Comparison of ENCODE assay signal across 8 cellular contexts in the genomic region with DNA sequence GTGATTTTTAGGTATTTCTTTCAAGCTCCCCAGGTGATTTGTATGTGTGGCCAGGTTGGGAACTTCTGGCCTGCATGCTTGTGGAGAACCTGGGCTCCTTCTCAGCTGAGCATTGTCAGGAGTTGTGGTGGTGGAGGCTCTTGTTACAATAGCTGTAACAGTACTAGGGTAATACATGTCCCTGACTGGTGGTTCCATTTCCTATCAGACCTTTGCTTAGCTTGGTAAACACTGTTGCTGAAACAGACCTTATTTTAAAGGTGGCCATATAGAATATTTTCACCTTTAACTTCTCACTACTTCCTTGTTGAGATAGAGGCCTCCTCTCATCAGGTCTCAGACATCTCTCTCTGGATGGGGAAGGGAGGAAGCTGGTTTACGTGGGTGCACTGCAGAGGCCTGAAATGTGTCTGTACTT.
DNase-seq lines count a peak whose midpoint lies in the region; ATAC-seq and FAIRE-seq lines count a peak whose summit lies in the region.
"Had no signal": no experiment of that assay in that cellular context is flagged by ENCODE, and none has a peak within 500 bp of the region (broad histone marks: within the 10 kb centered on the region; RNA-seq: fewer than 3 reads in every experiment).

No MANE protein-coding gene starts in this region.

- peak; percentile 41 for ATAC-seq in GM19043 (IDR thresholded peaks at IDR 0.05; ENCODE audit: low read depth, unreplicated experiment)
- ATAC-seq in HG02870 (IDR thresholded peaks at IDR 0.05; ENCODE audit: unreplicated experiment): peak; percentile 56
- peak in 3 of 4 experiments; percentile 33 to 53 (median 40) for ATAC-seq in T-cell (replicated peaks in 1 of 4)
- no peak for ATAC-seq in activated CD4-positive, CD25-positive, alpha-beta regulatory T cell treated with anti-CD3 and anti-CD28 coated beads, Interleukin-2, amount 50 U/mL, for 24 hours

- no peaks in the 10 kb centered on the region for H3K27me3 ChIP-seq in rectal smooth muscle tissue (ENCODE audit: control insufficient read depth, insufficient read depth, low read length)

- peaks cover 20 to 26% (median 21%) of the 10 kb centered on the region in 3 donors for H3K4me1 Mint-ChIP-seq in T-cell

- peaks cover 0 to 3% (median 0%) of the 10 kb centered on the region in 3 donors for H3K9me3 Mint-ChIP-seq in T-cell

- H3K4me3 Mint-ChIP-seq in T-cell: peak overlapping the region; percentile 32 to 64 (median 46)

- POLR2A ChIA-PET in T-cell (lab: Charles Lee): no interaction called here

- peaks cover 10% of the 10 kb centered on the region for H3K4me1 ChIP-seq in rectal smooth muscle tissue (ENCODE audit: control insufficient read depth, insufficient read depth, low read length)

- no peaks in the 10 kb centered on the region for H3K27me3 Mint-ChIP-seq in T-cell

- CTCF ChIA-PET in T-cell (lab: Charles Lee): interaction anchor here in 1 of 2 donors (0.5 kb wide), 1 partner anchor 1338 kb away, joined by 3 read pairs; the partner anchor contains the start of gene ATP5F1A

- DNase-seq in T-cell (no peak), urothelium cell line (ENCODE audit: low spot score) (no peak)
- DNase-seq in activated effector memory CD4-positive, alpha-beta T cell treated with Interleukin-2 at 50 U/mL for 16 hours: no peak
- DNase-seq: foreskin fibroblast had no signal

- FAIRE-seq in urothelium cell line (lab: Jason Lieb, UNC): no peak

- H3K27ac Mint-ChIP-seq in T-cell: peak overlapping the region; percentile 89 to 90

- no peak overlapping the region for H3K9ac ChIP-seq in rectal smooth muscle tissue (ENCODE audit: low read length)

- H3K27ac ChIP-seq in rectal smooth muscle tissue (ENCODE audit: low read depth, low read length): peak overlapping the region; percentile 48

- H3K36me3 Mint-ChIP-seq in T-cell: no peaks in the 10 kb centered on the region

- H3K4me3 ChIP-seq in rectal smooth muscle tissue (ENCODE audit: low read length): no peak overlapping the region

- no peaks in the 10 kb centered on the region for H3K36me3 ChIP-seq in rectal smooth muscle tissue (ENCODE audit: control insufficient read depth, insufficient read depth, low read length)

Comparison
In these comparisons a context has a peak if more than half of its experiments do, and no peak if none do; other contexts are left out.
1. ATAC-seq: peak in GM19043 (single experiment), HG02870 (single experiment) and T-cell (3 of 4); none in activated CD4-positive, CD25-positive, alpha-beta regulatory T cell treated with anti-CD3 and anti-CD28 coated beads, Interleukin-2, amount 50 U/mL, for 24 hours (0 of 2).